Comparison of ENCODE assay signal across 21 cellular contexts in genomic region chr5:142792012-142792864, GRCh38. TPM values are rescaled to one million over a fixed set of nuclear protein-coding genes. Genes with fewer than 3 reads are reported as not detected.
A peak's percentile ranks its signal among the peaks of the same experiment; 100 is the strongest.
DNase-seq lines count a peak whose midpoint lies in the region; ATAC-seq and TF ChIP-seq lines count a peak whose summit lies in the region.
"Had no signal": no experiment of that assay in that cellular context is flagged by ENCODE, and none has a peak within 500 bp of the region (broad histone marks: within the 10 kb centered on the region; RNA-seq: fewer than 3 reads in every experiment).

No MANE protein-coding gene starts in this region.

- no peak for TF ChIP-seq CTCF in OCI-LY3 (IDR thresholded peaks at IDR 0.05; ENCODE audit: low read depth, low read length)
- no peak for TF ChIP-seq CTCF in testis (IDR thresholded peaks at IDR 0.05)

- no peaks in the 10 kb centered on the region for H3K27me3 ChIP-seq in right cardiac atrium (ENCODE audit: control insufficient read depth, insufficient read depth)
- H3K27me3 ChIP-seq in OCI-LY3 (ENCODE audit: low read depth, low read length) = peaks cover 39% of the 10 kb centered on the region
- H3K27me3 ChIP-seq in testis = no peaks in the 10 kb centered on the region
- H3K27me3 ChIP-seq: Peyer's patch had no signal

- no peaks in the 10 kb centered on the region for H3K36me3 ChIP-seq in OCI-LY3 (replicated peaks; ENCODE audit: low read depth, low read length)
- H3K36me3 ChIP-seq in testis (ENCODE audit: low read depth, missing control alignments) = no peaks in the 10 kb centered on the region
- H3K36me3 ChIP-seq: Peyer's patch had no signal

- WGBS in right cardiac atrium = 66% methylated on average over 7 of the region's 7 CpGs
- 48 to 55% methylated on average over 7 of the region's 7 CpGs for WGBS in testis, 2 donors

- DNase-seq in left ventricle myocardium superior (no peak), right cardiac atrium (no peak), testis (peak; percentile 73), occipital lobe (lab: John Stamatoyannopoulos, UW) (no peak)
- DNase-seq in effector memory CD8-positive, alpha-beta T cell = no peak
- DNase-seq: Caco-2; CD4-positive, alpha-beta T cell; GDM1; NCI-H1048; NCI-H1417; NCI-H1694; NCI-H2029 treated with DMSO at 0.1 percent for 48 hours; NCI-H526 treated with DMSO at 0.1 percent for 48 hours; OCI-M1; Peyer's patch; SHP77 treated with DMSO at 0.1 percent for 48 hours had no signal

- H4K20me1 ChIP-seq in OCI-LY3 (ENCODE audit: insufficient read depth, low read length) = 0 out of 2 replicates have a peak, but pooled peaks cover 3% of the 10 kb centered on the region

- H3K9ac ChIP-seq in OCI-LY3 (ENCODE audit: low read length) = no peak overlapping the region

- peak overlapping the region; percentile 12 to 59 for H3K27ac Mint-ChIP-seq in effector memory CD8-positive, alpha-beta T cell
- H3K27ac Mint-ChIP-seq: CD4-positive, alpha-beta T cell had no signal

- H3K4me1 ChIP-seq in right cardiac atrium (ENCODE audit: control insufficient read depth, insufficient read depth, low read length) (peaks cover 14% of the 10 kb centered on the region), OCI-LY3 (ENCODE audit: low read length) (peaks cover 40% of the 10 kb centered on the region), testis (peaks cover 14% of the 10 kb centered on the region)

- ATAC-seq in left ventricle myocardium superior (peak; percentile 7), right cardiac atrium (no peak), HG02885 (IDR thresholded peaks at IDR 0.05; ENCODE audit: poor library complexity, unreplicated experiment) (no peak), GM19397 (IDR thresholded peaks at IDR 0.05; ENCODE audit: unreplicated experiment) (no peak)
- no peak for ATAC-seq in effector memory CD8-positive, alpha-beta T cell (replicated peaks)
- ATAC-seq: GM12878, HCT116 had no signal

- intact Hi-C loops in left ventricle myocardium superior (cut with micrococcal nuclease) (no loop called here), right cardiac atrium (cut with DNase I) (no loop called here), testis (cut with DNase I; ENCODE audit: low total_unique reads) (no loop called here)

- H3K27ac ChIP-seq in right cardiac atrium (ENCODE audit: low read length) = no peak overlapping the region
- no peak overlapping the region for H3K27ac ChIP-seq in OCI-LY3 (ENCODE audit: low read length)
- H3K27ac ChIP-seq in testis = peak overlapping the region in 1 of 2 donors; percentile 61
- H3K27ac ChIP-seq: Peyer's patch had no signal

- H3K9me3 ChIP-seq in right cardiac atrium (ENCODE audit: control insufficient read depth, low read length) (no peaks in the 10 kb centered on the region), OCI-LY3 (ENCODE audit: insufficient read depth, low read length) (no peaks in the 10 kb centered on the region), testis (no peaks in the 10 kb centered on the region)
- H3K9me3 ChIP-seq: Caco-2, Peyer's patch had no signal

- TF ChIP-seq POLR2A in testis (IDR thresholded peaks at IDR 0.05) = no peak

- no peaks in the 10 kb centered on the region for H3K27me3 Mint-ChIP-seq in effector memory CD8-positive, alpha-beta T cell
- H3K27me3 Mint-ChIP-seq: CD4-positive, alpha-beta T cell had no signal

- no peaks in the 10 kb centered on the region for H3K79me2 ChIP-seq in OCI-LY3 (ENCODE audit: low read length)

- peak overlapping the region; percentile 4; the same call in 1 of the 2 replicates for H3K4me2 ChIP-seq in OCI-LY3 (ENCODE audit: low read length)

- H2AFZ ChIP-seq in OCI-LY3 (ENCODE audit: low read depth, low read length) = no peak overlapping the region

- H3K4me3 ChIP-seq in right cardiac atrium (ENCODE audit: low read length) (no peak overlapping the region), OCI-LY3 (ENCODE audit: low read length) (no peak overlapping the region), testis (no peak overlapping the region)
- H3K4me3 ChIP-seq: GM12878, Peyer's patch had no signal

- peaks cover 61 to 82% of the 10 kb centered on the region in 2 donors for H3K4me1 Mint-ChIP-seq in effector memory CD8-positive, alpha-beta T cell (ENCODE audit: low read depth in 2 of 2)

- peaks cover 24% of the 10 kb centered on the region for H3K36me3 Mint-ChIP-seq in effector memory CD8-positive, alpha-beta T cell (ENCODE audit: insufficient read depth)

- no peaks in the 10 kb centered on the region for H3K9me3 Mint-ChIP-seq in effector memory CD8-positive, alpha-beta T cell
- H3K9me3 Mint-ChIP-seq: CD4-positive, alpha-beta T cell had no signal

- no peak overlapping the region for H3K4me3 Mint-ChIP-seq in effector memory CD8-positive, alpha-beta T cell
- H3K4me3 Mint-ChIP-seq: CD4-positive, alpha-beta T cell had no signal

RNA-seq across cellular contexts. Expression of gene ARHGAP26, which starts 22.1 kb away (rescaled TPM):
- total RNA-seq in left ventricle myocardium superior (34.9 TPM), right cardiac atrium (10 to 100 TPM; 44.4 to 56.9 (median 47.8) TPM), testis (10 to 100 TPM; 95.7 to 98.7 TPM), occipital lobe (10.6 TPM)
- polyA plus RNA-seq in right cardiac atrium (13.2 TPM), testis (ENCODE audit: insufficient read depth, low read depth, low replicate concordance) (33.8 TPM)
